28 cellular contexts compared by ENCODE assay signal in the genomic region with DNA sequence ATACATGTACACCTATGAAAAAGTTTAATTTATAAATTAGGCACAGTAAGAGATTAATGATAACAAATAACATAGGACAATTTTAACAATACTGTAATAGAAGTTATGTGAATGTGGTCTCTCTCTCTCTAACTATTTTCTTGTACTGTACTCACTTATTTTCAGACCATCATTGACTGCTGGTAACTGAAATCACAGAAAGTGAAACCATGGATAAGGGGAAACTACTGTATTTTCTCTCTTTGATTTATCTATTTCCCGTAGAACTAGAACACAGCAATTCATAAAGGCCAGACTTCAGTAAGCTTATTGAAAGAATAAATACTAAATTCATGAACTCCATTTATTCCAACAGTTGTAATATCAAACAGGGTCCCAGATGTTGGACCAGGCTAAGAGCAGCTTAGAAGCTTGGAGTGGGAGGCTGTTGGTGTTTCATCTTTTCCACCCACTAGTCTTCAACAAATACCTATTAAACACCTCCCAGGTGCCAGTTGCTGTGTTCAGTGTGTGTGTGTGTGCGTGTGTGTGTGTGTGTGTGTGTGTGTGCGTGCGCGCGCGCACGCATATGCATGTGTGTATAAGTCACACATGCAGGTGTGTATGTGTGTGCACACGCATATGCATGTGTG.
DNase-seq lines count a peak whose midpoint lies in the region; ATAC-seq and TF ChIP-seq lines count a peak whose summit lies in the region.
"Had no signal": no experiment of that assay in that cellular context is flagged by ENCODE, and none has a peak within 500 bp of the region (broad histone marks: within the 10 kb centered on the region; RNA-seq: fewer than 3 reads in every experiment).

No MANE protein-coding gene starts in this region.

- no peaks in the 10 kb centered on the region for H3K27me3 ChIP-seq in CD8-positive, alpha-beta T cell (ENCODE audit: insufficient read depth, low read length)
- H3K27me3 ChIP-seq in naive thymus-derived CD4-positive, alpha-beta T cell (ENCODE audit: control insufficient read depth in 2 of 2, insufficient read depth in 2 of 2, low read length in 2 of 2) = no peaks in the 10 kb centered on the region
- H3K27me3 ChIP-seq: esophagus muscularis mucosa, ovary, Peyer's patch had no signal

- H3K9me3 ChIP-seq in CD8-positive, alpha-beta T cell (ENCODE audit: low read length) = no peaks in the 10 kb centered on the region
- H3K9me3 ChIP-seq in naive thymus-derived CD4-positive, alpha-beta T cell (ENCODE audit: control insufficient read depth in 2 of 3, low read length in 3 of 3) = no peaks in the 10 kb centered on the region
- H3K9me3 ChIP-seq: esophagus muscularis mucosa, ovary, Peyer's patch, thoracic aorta had no signal

- H3K9me3 Mint-ChIP-seq in activated CD4-positive, alpha-beta T cell treated with anti-CD3 and anti-CD28 coated beads for 36 hours (ENCODE audit: low read depth) = no peaks in the 10 kb centered on the region
- H3K9me3 Mint-ChIP-seq in CD8-positive, alpha-beta T cell = no peaks in the 10 kb centered on the region
- no peaks in the 10 kb centered on the region for H3K9me3 Mint-ChIP-seq in activated T-helper 17 cell treated with anti-CD3 and anti-CD28 coated beads, Interleukin-2, amount 50 U/mL, for 72 hours
- peaks cover 0 to 9% (median 0%) of the 10 kb centered on the region in 11 donors for H3K9me3 Mint-ChIP-seq in naive thymus-derived CD4-positive, alpha-beta T cell
- H3K9me3 Mint-ChIP-seq: activated CD4-positive, alpha-beta T cell treated with anti-CD3 and anti-CD28 coated beads, Interleukin-2, amount 10 ng/mL, durations not matched to agents 24 days and 14 days; brain; dendritic cell treated with granulocyte-macrophage colony-stimulating factor and Interleukin-4, amounts not matched to agents 40 ng/mL and 50 ng/mL, for 4 days had no signal

- POLR2A ChIA-PET in activated CD4-positive, alpha-beta T cell treated with anti-CD3 and anti-CD28 coated beads for 36 hours (lab: Charles Lee) = interaction anchor here (1.1 kb wide), 1 partner anchor 35 kb away, joined by 5 read pairs; no protein-coding TSS in a partner anchor
- POLR2A ChIA-PET in CD8-positive, alpha-beta T cell (lab: Charles Lee) = no interaction called here
- POLR2A ChIA-PET in naive thymus-derived CD4-positive, alpha-beta T cell (lab: Charles Lee) = no interaction called here

- no peaks in the 10 kb centered on the region for H3K36me3 ChIP-seq in CD8-positive, alpha-beta T cell (ENCODE audit: insufficient read depth, low read length)
- H3K36me3 ChIP-seq in naive thymus-derived CD4-positive, alpha-beta T cell (ENCODE audit: control insufficient read depth in 2 of 3, insufficient read depth in 3 of 3, low read length in 3 of 3) = no peaks in the 10 kb centered on the region
- H3K36me3 ChIP-seq: esophagus muscularis mucosa, ovary, Peyer's patch, thoracic aorta had no signal

- peaks cover 58% of the 10 kb centered on the region for H3K4me1 Mint-ChIP-seq in activated CD4-positive, alpha-beta T cell treated with anti-CD3 and anti-CD28 coated beads for 36 hours
- H3K4me1 Mint-ChIP-seq in CD8-positive, alpha-beta T cell (ENCODE audit: low read depth) = peaks cover 66% of the 10 kb centered on the region
- H3K4me1 Mint-ChIP-seq in activated T-helper 17 cell treated with anti-CD3 and anti-CD28 coated beads, Interleukin-2, amount 50 U/mL, for 72 hours = peaks cover 15% of the 10 kb centered on the region
- peaks cover 9 to 92% (median 74%) of the 10 kb centered on the region in 7 donors for H3K4me1 Mint-ChIP-seq in naive thymus-derived CD4-positive, alpha-beta T cell
- H3K4me1 Mint-ChIP-seq: activated CD8-positive, alpha-beta memory T cell treated with anti-CD3 and anti-CD28 coated beads, Interleukin-2, amount 10 ng/mL, durations not matched to agents 7 days and 5 days; brain had no signal

- peaks cover 39% of the 10 kb centered on the region for H3K4me1 ChIP-seq in CD8-positive, alpha-beta T cell (ENCODE audit: insufficient read depth, low read length)
- H3K4me1 ChIP-seq in naive thymus-derived CD4-positive, alpha-beta T cell (ENCODE audit: control insufficient read depth in 2 of 2, insufficient read depth in 2 of 2, low read length in 2 of 2) = peaks cover 7 to 38% of the 10 kb centered on the region in 2 donors
- H3K4me1 ChIP-seq: Peyer's patch had no signal

- intact Hi-C loops in activated CD4-positive, alpha-beta T cell treated with anti-CD3 and anti-CD28 coated beads for 36 hours (cut with DNase I, micrococcal nuclease) = no loop called here
- intact Hi-C loops in CD8-positive, alpha-beta T cell (cut with DNase I, micrococcal nuclease) = no loop called here
- intact Hi-C loops in naive thymus-derived CD4-positive, alpha-beta T cell (cut with micrococcal nuclease) = no loop called here

- no peaks in the 10 kb centered on the region for H3K27me3 Mint-ChIP-seq in activated CD4-positive, alpha-beta T cell treated with anti-CD3 and anti-CD28 coated beads for 36 hours
- no peaks in the 10 kb centered on the region for H3K27me3 Mint-ChIP-seq in CD8-positive, alpha-beta T cell (ENCODE audit: low read depth)
- H3K27me3 Mint-ChIP-seq in activated T-helper 17 cell treated with anti-CD3 and anti-CD28 coated beads, Interleukin-2, amount 50 U/mL, for 72 hours = no peaks in the 10 kb centered on the region
- H3K27me3 Mint-ChIP-seq in naive thymus-derived CD4-positive, alpha-beta T cell = peaks cover 0 to 24% (median 0%) of the 10 kb centered on the region in 5 donors
- H3K27me3 Mint-ChIP-seq: activated CD8-positive, alpha-beta memory T cell treated with anti-CD3 and anti-CD28 coated beads, Interleukin-2, amount 10 ng/mL, durations not matched to agents 7 days and 5 days; brain; dendritic cell treated with granulocyte-macrophage colony-stimulating factor and Interleukin-4, amounts not matched to agents 40 ng/mL and 50 ng/mL, for 4 days had no signal

- no peak overlapping the region for H3K4me3 ChIP-seq in CD8-positive, alpha-beta T cell (ENCODE audit: low read depth, low read length)
- H3K4me3 ChIP-seq in naive thymus-derived CD4-positive, alpha-beta T cell (ENCODE audit: low read length) = no peak overlapping the region
- H3K4me3 ChIP-seq: esophagus muscularis mucosa, ovary, Peyer's patch, thoracic aorta had no signal

- TF ChIP-seq CTCF in CD8-positive, alpha-beta T cell (IDR thresholded peaks at IDR 0.05) = no peak
- no peak for TF ChIP-seq CTCF in GM13977 (IDR thresholded peaks at IDR 0.05; ENCODE audit: extremely low read depth, insufficient read depth, missing control alignments)

- CTCF ChIA-PET in activated CD4-positive, alpha-beta T cell treated with anti-CD3 and anti-CD28 coated beads for 36 hours (lab: Charles Lee) = interaction anchor here (1.5 kb wide), 1 partner anchor 33 kb away, joined by 4 read pairs; no protein-coding TSS in a partner anchor
- CTCF ChIA-PET in CD8-positive, alpha-beta T cell (lab: Charles Lee) = interaction anchor here (1.0 kb wide), 1 partner anchor 60 kb away, joined by 4 read pairs; no protein-coding TSS in a partner anchor
- CTCF ChIA-PET in naive thymus-derived CD4-positive, alpha-beta T cell (lab: Charles Lee) = no interaction called here

- no peak overlapping the region for H3K27ac Mint-ChIP-seq in activated CD4-positive, alpha-beta T cell treated with anti-CD3 and anti-CD28 coated beads for 36 hours
- peak overlapping the region; percentile 79 for H3K27ac Mint-ChIP-seq in CD8-positive, alpha-beta T cell
- H3K27ac Mint-ChIP-seq in activated T-helper 17 cell treated with anti-CD3 and anti-CD28 coated beads, Interleukin-2, amount 50 U/mL, for 72 hours = no peak overlapping the region
- H3K27ac Mint-ChIP-seq in naive thymus-derived CD4-positive, alpha-beta T cell = peak overlapping the region in 8 of 9 donors; percentile 56 to 93 (median 80)
- H3K27ac Mint-ChIP-seq: activated CD4-positive, alpha-beta T cell treated with anti-CD3 and anti-CD28 coated beads, Interleukin-2, amount 10 ng/mL, durations not matched to agents 24 days and 14 days; activated CD8-positive, alpha-beta memory T cell treated with anti-CD3 and anti-CD28 coated beads, Interleukin-2, amount 10 ng/mL, durations not matched to agents 7 days and 5 days; dendritic cell treated with granulocyte-macrophage colony-stimulating factor and Interleukin-4, amounts not matched to agents 40 ng/mL and 50 ng/mL, for 4 days; T-helper 2 cell treated with Interferon-gamma antibody and Interleukin-4, amounts not matched to agents 5 μg/mL and 100 μg/mL, for 36 hours had no signal

- H3K4me3 Mint-ChIP-seq in activated CD4-positive, alpha-beta T cell treated with anti-CD3 and anti-CD28 coated beads for 36 hours = peak overlapping the region; percentile 24
- peak overlapping the region; percentile 42 for H3K4me3 Mint-ChIP-seq in CD8-positive, alpha-beta T cell
- peak overlapping the region; percentile 37 for H3K4me3 Mint-ChIP-seq in activated T-helper 17 cell treated with anti-CD3 and anti-CD28 coated beads, Interleukin-2, amount 50 U/mL, for 72 hours
- peak overlapping the region in 9 of 10 donors; percentile 48 to 78 (median 60) for H3K4me3 Mint-ChIP-seq in naive thymus-derived CD4-positive, alpha-beta T cell
- H3K4me3 Mint-ChIP-seq: activated CD4-positive, alpha-beta T cell treated with anti-CD3 and anti-CD28 coated beads, Interleukin-2, amount 10 ng/mL, durations not matched to agents 24 days and 14 days; activated CD8-positive, alpha-beta memory T cell treated with anti-CD3 and anti-CD28 coated beads, Interleukin-2, amount 10 ng/mL, durations not matched to agents 7 days and 5 days; brain; CD14-positive monocyte; dendritic cell treated with granulocyte-macrophage colony-stimulating factor and Interleukin-4, amounts not matched to agents 40 ng/mL and 50 ng/mL, for 4 days; T-helper 2 cell treated with Interferon-gamma antibody and Interleukin-4, amounts not matched to agents 5 μg/mL and 100 μg/mL, for 36 hours had no signal

- H3K27ac ChIP-seq in CD8-positive, alpha-beta T cell (ENCODE audit: low read depth, low read length) = no peak overlapping the region
- H3K27ac ChIP-seq in naive thymus-derived CD4-positive, alpha-beta T cell (ENCODE audit: low read depth, low read length) = peak overlapping the region; percentile 31
- H3K27ac ChIP-seq: esophagus muscularis mucosa, ovary, Peyer's patch, thoracic aorta had no signal

- peak; percentile 58 for ATAC-seq in activated CD4-positive, alpha-beta T cell treated with anti-CD3 and anti-CD28 coated beads for 36 hours
- peak; percentile 42 for ATAC-seq in CD8-positive, alpha-beta T cell
- ATAC-seq in activated T-helper 17 cell treated with anti-CD3 and anti-CD28 coated beads, Interleukin-2, amount 50 U/mL, for 72 hours (replicated peaks) = no peak
- peak; percentile 51 for ATAC-seq in naive thymus-derived CD4-positive, alpha-beta T cell
- no peak for ATAC-seq in GM19395 (IDR thresholded peaks at IDR 0.05; ENCODE audit: unreplicated experiment)
- no peak for ATAC-seq in HG02885 (IDR thresholded peaks at IDR 0.05; ENCODE audit: poor library complexity, unreplicated experiment)
- ATAC-seq: activated CD8-positive, alpha-beta memory T cell treated with anti-CD3 and anti-CD28 coated beads, Interleukin-2, amount 10 ng/mL, durations not matched to agents 7 days and 5 days had no signal

- in situ Hi-C loops in GM13977 (cut with MboI; ENCODE audit: low pct_unique_long_range_greater_than_20kb, low sequenced_read_pairs, unreplicated experiment) = no loop called here

- H3K36me3 Mint-ChIP-seq in activated CD4-positive, alpha-beta T cell treated with anti-CD3 and anti-CD28 coated beads for 36 hours (ENCODE audit: low read depth) = peaks cover 18% of the 10 kb centered on the region
- H3K36me3 Mint-ChIP-seq in CD8-positive, alpha-beta T cell = peaks cover 32% of the 10 kb centered on the region
- H3K36me3 Mint-ChIP-seq in activated T-helper 17 cell treated with anti-CD3 and anti-CD28 coated beads, Interleukin-2, amount 50 U/mL, for 72 hours (ENCODE audit: low read depth) = peaks cover 6% of the 10 kb centered on the region
- peaks cover 0 to 36% (median 18%) of the 10 kb centered on the region in 5 donors for H3K36me3 Mint-ChIP-seq in naive thymus-derived CD4-positive, alpha-beta T cell
- H3K36me3 Mint-ChIP-seq: brain had no signal

- no peak for DNase-seq in activated CD4-positive, alpha-beta T cell treated with anti-CD3 and anti-CD28 coated beads for 36 hours
- no peak for DNase-seq in activated CD4-positive, alpha-beta T cell treated with anti-CD3 and anti-CD28 coated beads, Interleukin-2, amount 50 U/mL, for 48 hours
- no peak for DNase-seq in CD8-positive, alpha-beta T cell
- peak in 1 of 9 donors; percentile 28 for DNase-seq in naive thymus-derived CD4-positive, alpha-beta T cell
- DNase-seq in GM13977 (ENCODE audit: low spot score) = no peak
- DNase-seq: activated CD4-positive, alpha-beta T cell treated with anti-CD3 and anti-CD28 coated beads, Interleukin-2, amount 10 ng/mL, durations not matched to agents 24 days and 14 days; activated CD8-positive, alpha-beta memory T cell treated with anti-CD3 and anti-CD28 coated beads, Interleukin-2, amount 10 ng/mL, durations not matched to agents 7 days and 5 days; amniotic stem cell; foreskin fibroblast; HCEC 1CT; IMR-90; mammary epithelial cell; NCI-H1694; NCI-H446; NCI-H748 treated with DMSO at 0.1 percent for 48 hours; ovary; Peyer's patch; SHP77; stimulated activated naive CD4-positive, alpha-beta T cell treated with Interleukin-2 at 50 U/mL for 16 hours had no signal

Comparison
In these comparisons a context has a peak if more than half of its experiments do, and no peak if none do; other contexts are left out.
1. ATAC-seq: peak in activated CD4-positive, alpha-beta T cell treated with anti-CD3 and anti-CD28 coated beads for 36 hours (single experiment), CD8-positive, alpha-beta T cell (single experiment) and naive thymus-derived CD4-positive, alpha-beta T cell (single experiment); none in activated T-helper 17 cell treated with anti-CD3 and anti-CD28 coated beads, Interleukin-2, amount 50 U/mL, for 72 hours (single experiment), GM19395 (single experiment) and HG02885 (single experiment).
2. H3K27ac Mint-ChIP-seq: peak in CD8-positive, alpha-beta T cell (single experiment) and naive thymus-derived CD4-positive, alpha-beta T cell (8 of 9); none in activated CD4-positive, alpha-beta T cell treated with anti-CD3 and anti-CD28 coated beads for 36 hours (single experiment) and activated T-helper 17 cell treated with anti-CD3 and anti-CD28 coated beads, Interleukin-2, amount 50 U/mL, for 72 hours (single experiment).
3. Peak in every context shown above with its lines, with median percentiles within 50 percentile points of each other: H3K4me3 Mint-ChIP-seq.